In genomic region chr18:3217930-3218647, GRCh38 we compare ENCODE assay signal across 1 cellular context.
TF ChIP-seq lines count a peak whose summit lies in the region.

No MANE protein-coding gene starts in this region.

TF ChIP-seq in SK-N-SH, 30 proteins besides CTCF, POLR2A, EP300 and RAD21 (continued from another document):
- TF ChIP-seq, protein P1, sequence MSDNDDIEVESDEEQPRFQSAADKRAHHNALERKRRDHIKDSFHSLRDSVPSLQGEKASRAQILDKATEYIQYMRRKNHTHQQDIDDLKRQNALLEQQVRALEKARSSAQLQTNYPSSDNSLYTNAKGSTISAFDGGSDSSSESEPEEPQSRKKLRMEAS (IDR thresholded peaks at IDR 0.05; ENCODE audit: low read depth): no peak
TF ChIP-seq in SK-N-SH: peak in this region for 0.
